ENCODE assay signal across 21 cellular contexts in genomic region chr7:36600314-36600682, GRCh38.
DNase-seq lines count a peak whose midpoint lies in the region; ATAC-seq and TF ChIP-seq lines count a peak whose summit lies in the region.
"Had no signal": no experiment of that assay in that cellular context is flagged by ENCODE, and none has a peak within 500 bp of the region (broad histone marks: within the 10 kb centered on the region; RNA-seq: fewer than 3 reads in every experiment).

No MANE protein-coding gene starts in this region.

- peaks cover 65% of the 10 kb centered on the region for H3K4me1 Mint-ChIP-seq in activated naive CD8-positive, alpha-beta T cell (ENCODE audit: low read depth)
- H3K4me1 Mint-ChIP-seq in activated naive CD8-positive, alpha-beta T cell treated with anti-CD3 and anti-CD28 coated beads, Interleukin-2, amount 50 U/mL, for 24 hours: peaks cover 55% of the 10 kb centered on the region

- POLR2A ChIA-PET in Panc1 (lab: Charles Lee): no interaction called here

- TF ChIP-seq CTCF in Panc1 (IDR thresholded peaks at IDR 0.05): no peak
- no peak for TF ChIP-seq CTCF in upper lobe of right lung (IDR thresholded peaks at IDR 0.05)

- in situ Hi-C loops in Panc1 (cut with HindIII; ENCODE audit: low pct_unique_long_range_greater_than_20kb, low sequenced_read_pairs): no loop called here

- peak overlapping the region; percentile 79 for H3K27ac Mint-ChIP-seq in activated naive CD8-positive, alpha-beta T cell
- no peak overlapping the region for H3K27ac Mint-ChIP-seq in activated naive CD8-positive, alpha-beta T cell treated with anti-CD3 and anti-CD28 coated beads, Interleukin-2, amount 50 U/mL, for 24 hours
- H3K27ac Mint-ChIP-seq: activated T-helper 17 cell treated with anti-CD3 and anti-CD28 coated beads, Interleukin-2, amount 50 U/mL, for 72 hours had no signal

- H3K27me3 ChIP-seq in Panc1 (ENCODE audit: control insufficient read depth, insufficient read depth, low read length) (no peaks in the 10 kb centered on the region), upper lobe of right lung (no peaks in the 10 kb centered on the region)
- H3K27me3 ChIP-seq: body of pancreas, MG63, Peyer's patch, right atrium auricular region had no signal

- H3K9me3 Mint-ChIP-seq in activated naive CD8-positive, alpha-beta T cell (ENCODE audit: low read depth): no peaks in the 10 kb centered on the region
- H3K9me3 Mint-ChIP-seq in activated naive CD8-positive, alpha-beta T cell treated with anti-CD3 and anti-CD28 coated beads, Interleukin-2, amount 50 U/mL, for 24 hours: no peaks in the 10 kb centered on the region
- H3K9me3 Mint-ChIP-seq: activated T-helper 17 cell treated with anti-CD3 and anti-CD28 coated beads, Interleukin-2, amount 50 U/mL, for 72 hours had no signal

- intact Hi-C loops in Panc1 (cut with micrococcal nuclease; ENCODE audit: unreplicated experiment): no loop called here
- intact Hi-C loops in upper lobe of right lung (cut with DNase I): no loop called here
- intact Hi-C loops in left colon (cut with DNase I, micrococcal nuclease): no loop called here

- DNase-seq in activated naive CD8-positive, alpha-beta T cell treated with anti-CD3 and anti-CD28 coated beads, Interleukin-2, amount 50 U/mL, for 24 hours: no peak
- DNase-seq in Panc1 (ENCODE audit: low read depth, low spot score) (no peak), left lobe of liver (ENCODE audit: low spot score) (no peak), upper lobe of right lung (no peak), NCI-H2196 (lab: John Stamatoyannopoulos, UW; ENCODE audit: unreplicated experiment) (no peak), left colon (no peak)
- DNase-seq: activated CD8-positive, alpha-beta memory T cell treated with anti-CD3 and anti-CD28 coated beads, Interleukin-2, amount 50 U/mL, for 4 hours; body of pancreas; Caco-2; HCEC 1CT; KBM-7; MG63; mucosa of descending colon; NCI-H146; NCI-H524 treated with DMSO at 0.1 percent for 48 hours; Peyer's patch; SIG-M5; trophoblast cell had no signal

- no peak for ATAC-seq in activated naive CD8-positive, alpha-beta T cell treated with anti-CD3 and anti-CD28 coated beads, Interleukin-2, amount 50 U/mL, for 24 hours
- ATAC-seq in Panc1: no peak
- ATAC-seq in left lobe of liver: peak; percentile 66
- ATAC-seq in upper lobe of right lung: peak; percentile 83
- ATAC-seq in left colon: no peak
- ATAC-seq: body of pancreas had no signal

- no TSS peak for BruUV-seq in Panc1 (replicated peaks; lab: Mats Ljungman, UMichigan)

- H3K4me1 ChIP-seq in Panc1 (ENCODE audit: control insufficient read depth, insufficient read depth, low read length): peaks cover 10% of the 10 kb centered on the region; the same call in 1 of the 2 replicates
- H3K4me1 ChIP-seq in upper lobe of right lung: peaks cover 6% of the 10 kb centered on the region
- H3K4me1 ChIP-seq: Caco-2, Peyer's patch, right atrium auricular region had no signal

- no peaks in the 10 kb centered on the region for H3K27me3 Mint-ChIP-seq in activated naive CD8-positive, alpha-beta T cell
- H3K27me3 Mint-ChIP-seq in activated naive CD8-positive, alpha-beta T cell treated with anti-CD3 and anti-CD28 coated beads, Interleukin-2, amount 50 U/mL, for 24 hours: no peaks in the 10 kb centered on the region

- H3K4me3 Mint-ChIP-seq in activated naive CD8-positive, alpha-beta T cell: no peak overlapping the region
- H3K4me3 Mint-ChIP-seq in activated naive CD8-positive, alpha-beta T cell treated with anti-CD3 and anti-CD28 coated beads, Interleukin-2, amount 50 U/mL, for 24 hours: no peak overlapping the region
- H3K4me3 Mint-ChIP-seq: activated T-helper 17 cell treated with anti-CD3 and anti-CD28 coated beads, Interleukin-2, amount 50 U/mL, for 72 hours had no signal

- H3K36me3 ChIP-seq in Panc1 (ENCODE audit: control insufficient read depth, insufficient read depth, low read length) (no peaks in the 10 kb centered on the region), upper lobe of right lung (no peaks in the 10 kb centered on the region)
- H3K36me3 ChIP-seq: MG63, Peyer's patch, right atrium auricular region had no signal

- 0 out of 2 replicates have a peak overlapping the region, but pooled peaks have one; percentile 46 for H3K27ac ChIP-seq in Panc1 (ENCODE audit: low read length)
- H3K27ac ChIP-seq in upper lobe of right lung: peak overlapping the region; percentile 42
- H3K27ac ChIP-seq: body of pancreas, Peyer's patch, right atrium auricular region had no signal

- H3K9me3 ChIP-seq in Panc1 (ENCODE audit: control insufficient read depth, insufficient read depth, low read depth, low read length): peaks cover 5% of the 10 kb centered on the region; the same call in 1 of the 2 replicates
- H3K9me3 ChIP-seq in upper lobe of right lung: no peaks in the 10 kb centered on the region
- H3K9me3 ChIP-seq: body of pancreas, Caco-2, MG63, mucosa of descending colon, Peyer's patch, right atrium auricular region had no signal

- H3K4me3 ChIP-seq in Panc1 (ENCODE audit: low read depth in 2 of 2, low read length in 2 of 2): no peak overlapping the region
- no peak overlapping the region for H3K4me3 ChIP-seq in upper lobe of right lung
- H3K4me3 ChIP-seq: body of pancreas, MG63, mucosa of descending colon, Peyer's patch, right atrium auricular region had no signal

- CTCF ChIA-PET in Panc1 (lab: Charles Lee): no interaction called here

- H3K36me3 Mint-ChIP-seq in activated naive CD8-positive, alpha-beta T cell: peaks cover 4% of the 10 kb centered on the region
- H3K36me3 Mint-ChIP-seq in activated naive CD8-positive, alpha-beta T cell treated with anti-CD3 and anti-CD28 coated beads, Interleukin-2, amount 50 U/mL, for 24 hours (ENCODE audit: low read depth): no peaks in the 10 kb centered on the region

Comparison
In these comparisons a context has a peak if more than half of its experiments do, and no peak if none do; other contexts are left out.
1. ATAC-seq: peak in left lobe of liver (single experiment) and upper lobe of right lung (single experiment); none in activated naive CD8-positive, alpha-beta T cell treated with anti-CD3 and anti-CD28 coated beads, Interleukin-2, amount 50 U/mL, for 24 hours (single experiment), Panc1 (single experiment) and left colon (single experiment).